26 cellular contexts compared by ENCODE assay signal in the genomic region with DNA sequence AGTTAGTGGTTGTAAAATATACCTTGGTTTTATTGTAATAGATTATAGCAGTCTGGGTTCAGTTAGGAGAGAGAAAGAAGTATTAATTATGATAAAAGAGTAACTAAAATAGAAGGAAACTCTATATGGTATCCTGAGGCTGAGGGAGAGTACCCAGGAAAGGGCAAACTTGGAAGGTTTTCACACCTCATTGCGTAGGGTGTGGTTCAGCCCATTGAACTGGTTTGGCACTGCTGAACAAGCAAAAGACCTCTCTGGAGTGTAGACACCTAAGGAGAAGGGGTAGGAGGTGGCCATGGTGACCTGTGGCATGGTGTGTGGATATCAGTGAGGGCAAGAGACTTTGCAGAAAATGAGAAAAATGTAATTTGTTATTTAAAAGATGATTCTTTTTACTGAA.
DNase-seq lines count a peak whose midpoint lies in the region; ATAC-seq and TF ChIP-seq lines count a peak whose summit lies in the region.
"Had no signal": no experiment of that assay in that cellular context is flagged by ENCODE, and none has a peak within 500 bp of the region (broad histone marks: within the 10 kb centered on the region; RNA-seq: fewer than 3 reads in every experiment).

No MANE protein-coding gene starts in this region.

- H3K27ac ChIP-seq in right atrium auricular region, result no peak overlapping the region
- H3K27ac ChIP-seq: BLaER1, KMS-11, Peyer's patch, right lobe of liver, suprapubic skin, upper lobe of right lung had no signal

- H3K27me3 ChIP-seq in right atrium auricular region, result no peaks in the 10 kb centered on the region
- H3K27me3 ChIP-seq: BLaER1, Peyer's patch, right lobe of liver, suprapubic skin, upper lobe of right lung had no signal

- H3K36me3 ChIP-seq in right atrium auricular region, result peaks cover 10% of the 10 kb centered on the region
- H3K36me3 ChIP-seq: right lobe of liver had no signal

- TF ChIP-seq CTCF in right atrium auricular region (IDR thresholded peaks at IDR 0.05), result no peak

- H3K4me1 Mint-ChIP-seq in activated T-helper 1 cell treated with anti-CD3 and anti-CD28 coated beads, Interleukin-12 subunit alpha, Interleukin-12 subunit beta, Interleukin-2, Interleukin-4 antibody, amounts not matched to agents 30 ng/mL and 10 ng/mL and 1 ng/mL, durations not matched to agents 14 hours and 24 hours and 36 hours (ENCODE audit: low read depth), result peaks cover 53% of the 10 kb centered on the region
- H3K4me1 Mint-ChIP-seq in immature natural killer cell, result peaks cover 47 to 69% of the 10 kb centered on the region in 2 donors

- peaks cover 12% of the 10 kb centered on the region for H3K9me3 Mint-ChIP-seq in activated T-helper 1 cell treated with anti-CD3 and anti-CD28 coated beads, Interleukin-12 subunit alpha, Interleukin-12 subunit beta, Interleukin-2, Interleukin-4 antibody, amounts not matched to agents 30 ng/mL and 10 ng/mL and 1 ng/mL, durations not matched to agents 14 hours and 24 hours and 36 hours
- peaks cover 0 to 5% (median under 1%) of the 10 kb centered on the region in 6 donors for H3K9me3 Mint-ChIP-seq in immature natural killer cell
- H3K9me3 Mint-ChIP-seq: H9 had no signal

- peak overlapping the region; percentile 68 for H3K27ac Mint-ChIP-seq in activated T-helper 1 cell treated with anti-CD3 and anti-CD28 coated beads, Interleukin-12 subunit alpha, Interleukin-12 subunit beta, Interleukin-2, Interleukin-4 antibody, amounts not matched to agents 30 ng/mL and 10 ng/mL and 1 ng/mL, durations not matched to agents 14 hours and 24 hours and 36 hours
- peak overlapping the region in 5 of 6 donors; percentile 13 to 58 (median 46) for H3K27ac Mint-ChIP-seq in immature natural killer cell
- H3K27ac Mint-ChIP-seq: H9; stimulated activated memory B cell treated with anti-CD40 and anti-IgM and Interleukin-4, amounts not matched to agents 10 μg/mL and 1 μg/mL and 100 μg/mL, for 72 hours had no signal

- DNase-seq in left ventricle myocardium superior, result no peak
- no peak for DNase-seq in right atrium auricular region (ENCODE audit: low spot score)
- no peak for DNase-seq in activated T-helper 1 cell treated with anti-CD3 and anti-CD28 coated beads, Interleukin-12 subunit alpha, Interleukin-12 subunit beta, Interleukin-2, Interleukin-4 antibody, amounts not matched to agents 30 ng/mL and 10 ng/mL and 1 ng/mL, durations not matched to agents 14 hours and 24 hours and 36 hours (ENCODE audit: low spot score)
- DNase-seq in immature natural killer cell, result no peak
- no peak for DNase-seq in NCI-H2227 treated with DMSO at 0.1 percent for 48 hours (lab: John Stamatoyannopoulos, UW)
- DNase-seq in D341Med (ENCODE audit: low spot score), result no peak
- DNase-seq: activated CD4-positive, CD25-positive, alpha-beta regulatory T cell treated with anti-CD3 and anti-CD28 coated beads, Interleukin-2, amount 50 U/mL, for 72 hours; Calu3; glutamatergic neuron; H9; MM.1S; NCI-H2029; NCI-H226; NCI-H69; Peyer's patch; posterior cingulate gyrus; right lobe of liver; SIG-M5; stimulated activated CD4-positive, alpha-beta T cell treated with anti-CD3 and anti-CD28 coated beads, Interleukin-12 subunit alpha, Interleukin-12 subunit beta, amount 100 ng/mL, for 4 hours; stimulated activated CD4-positive, alpha-beta T cell treated with anti-CD3 and anti-CD28 coated beads, Interleukin-4, amount 100 ng/mL, for 24 hours; upper lobe of right lung had no signal

- peaks cover 61% of the 10 kb centered on the region for H3K36me3 Mint-ChIP-seq in activated T-helper 1 cell treated with anti-CD3 and anti-CD28 coated beads, Interleukin-12 subunit alpha, Interleukin-12 subunit beta, Interleukin-2, Interleukin-4 antibody, amounts not matched to agents 30 ng/mL and 10 ng/mL and 1 ng/mL, durations not matched to agents 14 hours and 24 hours and 36 hours (ENCODE audit: low read depth)
- H3K36me3 Mint-ChIP-seq in immature natural killer cell, result peaks cover 22 to 36% (median 28%) of the 10 kb centered on the region in 3 donors

- H3K4me1 ChIP-seq in right atrium auricular region, result peaks cover 0 to 7% of the 10 kb centered on the region in 2 donors
- H3K4me1 ChIP-seq: BLaER1 had no signal

- no peak overlapping the region for H3K4me3 Mint-ChIP-seq in activated T-helper 1 cell treated with anti-CD3 and anti-CD28 coated beads, Interleukin-12 subunit alpha, Interleukin-12 subunit beta, Interleukin-2, Interleukin-4 antibody, amounts not matched to agents 30 ng/mL and 10 ng/mL and 1 ng/mL, durations not matched to agents 14 hours and 24 hours and 36 hours
- peak overlapping the region in 3 of 5 donors; percentile 3 to 16 (median 3) for H3K4me3 Mint-ChIP-seq in immature natural killer cell
- H3K4me3 Mint-ChIP-seq: H9; stimulated activated memory B cell treated with anti-CD40 and anti-IgM and Interleukin-4, amounts not matched to agents 10 μg/mL and 1 μg/mL and 100 μg/mL, for 72 hours had no signal

- H3K27me3 Mint-ChIP-seq in activated T-helper 1 cell treated with anti-CD3 and anti-CD28 coated beads, Interleukin-12 subunit alpha, Interleukin-12 subunit beta, Interleukin-2, Interleukin-4 antibody, amounts not matched to agents 30 ng/mL and 10 ng/mL and 1 ng/mL, durations not matched to agents 14 hours and 24 hours and 36 hours (ENCODE audit: insufficient read depth), result no peaks in the 10 kb centered on the region
- H3K27me3 Mint-ChIP-seq in immature natural killer cell (ENCODE audit: low read depth in 3 of 3), result no peaks in the 10 kb centered on the region
- H3K27me3 Mint-ChIP-seq: stimulated activated memory B cell treated with anti-CD40 and anti-IgM and Interleukin-4, amounts not matched to agents 10 μg/mL and 1 μg/mL and 100 μg/mL, for 72 hours had no signal

- intact Hi-C loops in left ventricle myocardium superior (cut with micrococcal nuclease), result no loop called here
- intact Hi-C loops in activated T-helper 1 cell treated with anti-CD3 and anti-CD28 coated beads, Interleukin-12 subunit alpha, Interleukin-12 subunit beta, Interleukin-2, Interleukin-4 antibody, amounts not matched to agents 30 ng/mL and 10 ng/mL and 1 ng/mL, durations not matched to agents 14 hours and 24 hours and 36 hours (cut with micrococcal nuclease), result loop anchor here (5.0 kb wide), 1 partner anchor 41 kb away; no protein-coding TSS in a partner anchor

- ATAC-seq in left ventricle myocardium superior, result peak; percentile 33
- no peak for ATAC-seq in HG02759 (IDR thresholded peaks at IDR 0.05; ENCODE audit: unreplicated experiment)
- ATAC-seq: right lobe of liver; stimulated activated memory B cell treated with anti-CD40 and anti-IgM and Interleukin-4, amounts not matched to agents 10 μg/mL and 1 μg/mL and 100 μg/mL, for 72 hours; upper lobe of right lung had no signal

- no peak overlapping the region for H3K4me3 ChIP-seq in right atrium auricular region
- H3K4me3 ChIP-seq: BLaER1, Peyer's patch, right lobe of liver, suprapubic skin, upper lobe of right lung had no signal

- peaks cover 0 to 9% of the 10 kb centered on the region in 2 donors for H3K9me3 ChIP-seq in right atrium auricular region
- H3K9me3 ChIP-seq: Peyer's patch, suprapubic skin, upper lobe of right lung had no signal
